14 cellular contexts compared by ENCODE assay signal in the genomic region with DNA sequence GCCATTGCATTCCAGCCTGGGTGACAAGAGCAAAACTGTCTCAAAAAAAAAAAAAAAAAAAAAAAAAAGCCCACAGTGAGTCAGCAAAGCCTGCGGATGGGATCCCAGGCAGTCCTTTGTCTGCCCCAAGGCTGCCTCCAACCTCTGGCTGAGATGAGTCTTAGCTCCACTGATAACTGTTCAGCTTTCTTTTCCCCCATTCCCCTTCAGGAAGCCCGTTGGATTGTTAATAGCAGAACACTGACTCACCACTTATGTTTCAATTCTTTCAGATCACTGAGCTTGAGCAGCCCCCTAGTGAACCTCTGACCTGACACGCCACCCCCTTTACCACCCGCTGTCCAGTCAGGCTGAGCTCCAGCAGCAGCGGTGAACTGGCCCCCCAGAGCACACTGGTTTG. TPM values are rescaled to one million over a fixed set of nuclear protein-coding genes. Genes with fewer than 3 reads are reported as not detected.
A peak's percentile ranks its signal among the peaks of the same experiment; 100 is the strongest.
DNase-seq lines count a peak whose midpoint lies in the region; ATAC-seq, FAIRE-seq and TF ChIP-seq lines count a peak whose summit lies in the region.
"Had no signal": no experiment of that assay in that cellular context is flagged by ENCODE, and none has a peak within 500 bp of the region (broad histone marks: within the 10 kb centered on the region; RNA-seq: fewer than 3 reads in every experiment).

No MANE protein-coding gene starts in this region.

- peak; percentile 42 for DNase-seq in AG08396 (ENCODE audit: low spot score)
- DNase-seq in HS-5 (ENCODE audit: low read depth): peak; percentile 80
- DNase-seq in adipocyte (ENCODE audit: low read depth): peak; percentile 63
- peak; percentile 41 for DNase-seq in keratinocyte (ENCODE audit: low read depth, low spot score)
- no peak for DNase-seq in anterior cingulate cortex (lab: John Stamatoyannopoulos, UW)
- DNase-seq in hippocampal formation (lab: John Stamatoyannopoulos, UW): no peak
- DNase-seq in endothelial cell (ENCODE audit: low spot score): no peak
- DNase-seq: CD8-positive, alpha-beta memory T cell; colonic mucosa; immature natural killer cell; retina; T-helper 1 cell had no signal

- H3K9me3 Mint-ChIP-seq in endothelial cell (ENCODE audit: unreplicated experiment): no peaks in the 10 kb centered on the region
- H3K9me3 Mint-ChIP-seq: immature natural killer cell had no signal

- H3K36me3 ChIP-seq in adipocyte (ENCODE audit: control insufficient read depth, insufficient read depth, low read length, severe bottlenecking) (no peaks in the 10 kb centered on the region), keratinocyte (ENCODE audit: control insufficient read depth in 2 of 2, extremely low read depth in 1 of 2, insufficient read depth in 2 of 2, low read length in 2 of 2) (no peaks in the 10 kb centered on the region)
- H3K36me3 ChIP-seq: colonic mucosa had no signal

- no peak overlapping the region for H2AFZ ChIP-seq in keratinocyte (ENCODE audit: control insufficient read depth, low read length)

- peaks cover 10% of the 10 kb centered on the region for H3K4me1 Mint-ChIP-seq in endothelial cell (ENCODE audit: unreplicated experiment)
- H3K4me1 Mint-ChIP-seq: CD8-positive, alpha-beta memory T cell had no signal

- ATAC-seq in HG03571 (IDR thresholded peaks at IDR 0.05; ENCODE audit: unreplicated experiment): no peak

- no peaks in the 10 kb centered on the region for H4K20me1 ChIP-seq in keratinocyte (ENCODE audit: control insufficient read depth, extremely low read depth, insufficient read depth, low read length)

- H3K9me3 ChIP-seq in adipocyte (ENCODE audit: control insufficient read depth, low read length) (no peaks in the 10 kb centered on the region), keratinocyte (ENCODE audit: control insufficient read depth, low read depth, low read length) (no peaks in the 10 kb centered on the region)
- H3K9me3 ChIP-seq: colonic mucosa had no signal

- H3K27ac Mint-ChIP-seq in endothelial cell (ENCODE audit: unreplicated experiment): no peak overlapping the region
- H3K27ac Mint-ChIP-seq: CD8-positive, alpha-beta memory T cell; immature natural killer cell had no signal

- H3K36me3 Mint-ChIP-seq in endothelial cell (ENCODE audit: low read depth, unreplicated experiment): peaks cover 41% of the 10 kb centered on the region
- H3K36me3 Mint-ChIP-seq: immature natural killer cell had no signal

- H3K4me3 ChIP-seq in adipocyte (ENCODE audit: low read length): no peak overlapping the region
- no peak overlapping the region for H3K4me3 ChIP-seq in keratinocyte (ENCODE audit: control insufficient read depth in 2 of 3, extremely low read depth in 1 of 3, insufficient read depth in 2 of 3, low read depth in 1 of 3, low read length in 3 of 3)
- H3K4me3 ChIP-seq: colonic mucosa had no signal

- H3K27me3 ChIP-seq in adipocyte (replicated peaks; ENCODE audit: control insufficient read depth, insufficient read depth, low read length) (no peaks in the 10 kb centered on the region), keratinocyte (ENCODE audit: control insufficient read depth, extremely low read depth, insufficient read depth, low read length) (no peaks in the 10 kb centered on the region)
- H3K27me3 ChIP-seq: colonic mucosa had no signal

- H3K27ac ChIP-seq in keratinocyte (ENCODE audit: control insufficient read depth, insufficient read depth, low read length): no peak overlapping the region
- H3K27ac ChIP-seq: colonic mucosa had no signal

- H3K9me1 ChIP-seq in keratinocyte (ENCODE audit: control insufficient read depth, extremely low read depth, insufficient read depth, low read length): no peaks in the 10 kb centered on the region

- dilution Hi-C loops in keratinocyte (cut with MboI; ENCODE audit: extremely low pct_ligation_motif_present, low sequenced_read_pairs): no loop called here

- no peaks in the 10 kb centered on the region for H3K79me2 ChIP-seq in keratinocyte (ENCODE audit: control insufficient read depth, insufficient read depth, low read length)

- peaks cover 5% of the 10 kb centered on the region for H3K27me3 Mint-ChIP-seq in endothelial cell (ENCODE audit: unreplicated experiment)
- H3K27me3 Mint-ChIP-seq: CD8-positive, alpha-beta memory T cell had no signal

- peak overlapping the region; percentile 21 for H3K9ac ChIP-seq in adipocyte (ENCODE audit: low read length)
- no peak overlapping the region for H3K9ac ChIP-seq in keratinocyte (ENCODE audit: control insufficient read depth, extremely low read depth, insufficient read depth, low read length)

- FAIRE-seq in keratinocyte (lab: Jason Lieb, UNC): peak; percentile 49

- peaks cover 20% of the 10 kb centered on the region for H3K4me1 ChIP-seq in adipocyte (ENCODE audit: control insufficient read depth, insufficient read depth, low read length)
- H3K4me1 ChIP-seq in keratinocyte (ENCODE audit: control insufficient read depth, extremely low read depth, insufficient read depth, low read length): peaks cover 7% of the 10 kb centered on the region
- H3K4me1 ChIP-seq: colonic mucosa had no signal

- H3K4me3 Mint-ChIP-seq in endothelial cell (ENCODE audit: unreplicated experiment): no peak overlapping the region
- H3K4me3 Mint-ChIP-seq: CD8-positive, alpha-beta memory T cell; immature natural killer cell had no signal

- no peak for TF ChIP-seq CTCF in keratinocyte (optimal IDR thresholded peaks at IDR 0.05 in 1 of 3, IDR thresholded peaks at IDR 0.05 in 1 of 3, conservative IDR thresholded peaks at IDR 0.05 in 1 of 3; ENCODE audit: extremely low read depth in 1 of 3, insufficient read depth in 2 of 3, low read length in 3 of 3)
- TF ChIP-seq CTCF in endothelial cell (IDR thresholded peaks at IDR 0.05; ENCODE audit: unreplicated experiment): no peak

- H3K4me2 ChIP-seq in keratinocyte (ENCODE audit: control insufficient read depth, extremely low read depth, insufficient read depth, low read depth, low read length): no peak overlapping the region

RNA-seq across cellular contexts. Expression of gene ERG, which starts 57.5 kb away (rescaled TPM):
- polyA plus RNA-seq in keratinocyte: 0.08 to 0.19 TPM (median 0.09 TPM) in 3 replicates
- 1.1 TPM for polyA plus RNA-seq in keratinocyte (2011; ENCODE audit: low read depth)
- polyA plus RNA-seq in keratinocyte (2011; cell fraction: cytosol; rRNA removed): 0.06 and 0.12 TPM in 2 replicates
- 0.23 and 0.35 TPM in 2 replicates for polyA plus RNA-seq in keratinocyte (2011; cell fraction: nucleus; rRNA removed)
- polyA plus RNA-seq in keratinocyte (2012; ENCODE audit: low replicate concordance): 0.07 TPM in 1 of 2 replicates, not detected in the other
- 0.61 to 0.89 TPM in 2 of 3 replicates, not detected in the other for polyA minus RNA-seq in keratinocyte
- polyA minus RNA-seq in keratinocyte (2011; cell fraction: cytosol; rRNA and poly(A)+ RNA removed): not detected
- polyA minus RNA-seq in keratinocyte (2011; cell fraction: nucleus; rRNA and poly(A)+ RNA removed): 0.42 and 1.0 TPM in 2 replicates
- total RNA-seq in endothelial cell (ENCODE audit: unreplicated experiment): 133 TPM
- total RNA-seq: CD8-positive, alpha-beta memory T cell; NCI-H460 had no signal
- polyA plus RNA-seq: CD8-positive, alpha-beta memory T cell; immature natural killer cell had no signal

Comparison
In these comparisons a context has a peak if more than half of its experiments do, and no peak if none do; other contexts are left out.
1. DNase-seq: peak in AG08396 (single experiment), HS-5 (single experiment), adipocyte (single experiment) and keratinocyte (single experiment); none in anterior cingulate cortex (0 of 58), hippocampal formation (0 of 2) and endothelial cell (single experiment).